In genomic region chr3:16374047-16375019, GRCh38 we compare ENCODE assay signal across 8 cellular contexts.
A peak's percentile ranks its signal among the peaks of the same experiment; 100 is the strongest.
DNase-seq lines count a peak whose midpoint lies in the region; TF ChIP-seq lines count a peak whose summit lies in the region.

No MANE protein-coding gene starts in this region.

- TF ChIP-seq POLR2A in adrenal gland (IDR thresholded peaks at IDR 0.05): no peak

- peaks cover 75% of the 10 kb centered on the region; the same call in 1 of the 2 replicates for H3K79me2 ChIP-seq in OCI-LY7 (ENCODE audit: insufficient read depth, low read depth, low read length)

- no peaks in the 10 kb centered on the region for H3K27me3 ChIP-seq in adrenal gland

- intact Hi-C loops in OCI-LY7 (cut with micrococcal nuclease; ENCODE audit: unreplicated experiment): loop anchor here (5.0 to 10.0 kb wide), 3 partner anchors 538 to 1690 kb away; partner anchors contain the start of gene TBC1D5
- intact Hi-C loops in adrenal gland (cut with DNase I): no loop called here

- peaks cover 8% of the 10 kb centered on the region for H3K27me3 Mint-ChIP-seq in glutamatergic neuron (ENCODE audit: unreplicated experiment)

- peaks cover 42% of the 10 kb centered on the region for H3K4me1 Mint-ChIP-seq in glutamatergic neuron (ENCODE audit: low read depth, unreplicated experiment)

- peaks cover 3% of the 10 kb centered on the region for H3K9me3 Mint-ChIP-seq in glutamatergic neuron (ENCODE audit: unreplicated experiment)

- DNase-seq in stimulated activated CD4-positive, alpha-beta T cell treated with anti-CD3 and anti-CD28 coated beads, Interleukin-4, amount 100 ng/mL, for 1 hour: peak; percentile 23
- no peak for DNase-seq in stimulated activated CD4-positive, alpha-beta T cell treated with anti-CD3 and anti-CD28 coated beads, Interleukin-2, amount 100 ng/mL, for 48 hours
- DNase-seq in OCI-LY7 (ENCODE audit: low spot score) (peak; percentile 80), glutamatergic neuron (no peak), HuH-7.5 (ENCODE audit: low spot score) (no peak), adrenal gland (no peak), H4 (ENCODE audit: low spot score) (no peak), OCI-M1 (lab: John Stamatoyannopoulos, UW) (no peak)

- peak overlapping the region; percentile 99 for H3K27ac ChIP-seq in OCI-LY7 (ENCODE audit: low read depth, low read length, poor library complexity, severe bottlenecking)
- peak overlapping the region in 1 of 5 donors; percentile 55 for H3K27ac ChIP-seq in adrenal gland

- peak overlapping the region; percentile 43 for H3K4me3 ChIP-seq in OCI-LY7 (ENCODE audit: low read depth, low read length, poor library complexity, severe bottlenecking)
- H3K4me3 ChIP-seq in adrenal gland: no peak overlapping the region

- no peaks in the 10 kb centered on the region for H4K20me1 ChIP-seq in OCI-LY7 (ENCODE audit: insufficient read depth, low read length)

- TF ChIP-seq CTCF in OCI-LY7 (conservative IDR thresholded peaks at IDR 0.05; ENCODE audit: low read length) (no peak), glutamatergic neuron (IDR thresholded peaks at IDR 0.05; ENCODE audit: partially characterized antibody, unreplicated experiment) (no peak), adrenal gland (IDR thresholded peaks at IDR 0.05) (no peak)

- no TSS peak for BruUV-seq in OCI-LY7 (replicated peaks; lab: Mats Ljungman, UMichigan)

- POLR2A ChIA-PET in OCI-LY7 (lab: Charles Lee): interaction anchor here (0.5 to 3.8 kb wide), 13 partner anchors 10 to 144 kb away, joined by 3 to 31 read pairs (median 3); no protein-coding TSS in a partner anchor

- no peak overlapping the region for H2AFZ ChIP-seq in OCI-LY7 (ENCODE audit: low read length)

- peak overlapping the region; percentile 71 for H3K4me2 ChIP-seq in OCI-LY7 (ENCODE audit: low read length)

- H3K36me3 ChIP-seq in OCI-LY7 (ENCODE audit: insufficient read depth, low read length) (peaks cover 84% of the 10 kb centered on the region), adrenal gland (replicated peaks in 1 of 2) (peaks cover 0 to 11% of the 10 kb centered on the region in 2 donors)

- CTCF ChIA-PET in OCI-LY7 (lab: Charles Lee; ENCODE audit: unreplicated experiment): no interaction called here

- no peaks in the 10 kb centered on the region for H3K9me2 ChIP-seq in OCI-LY7 (ENCODE audit: insufficient read depth, low read length)

- no peaks in the 10 kb centered on the region for H3K36me3 Mint-ChIP-seq in glutamatergic neuron (ENCODE audit: unreplicated experiment)

- peaks cover 94% of the 10 kb centered on the region for H3K4me1 ChIP-seq in OCI-LY7 (ENCODE audit: insufficient read depth, low read length, poor library complexity, severe bottlenecking)
- peaks cover 0 to 10% of the 10 kb centered on the region in 2 donors for H3K4me1 ChIP-seq in adrenal gland (replicated peaks in 1 of 2)

- H3K4me3 Mint-ChIP-seq in glutamatergic neuron (ENCODE audit: unreplicated experiment): peak overlapping the region; percentile 54

- H3K27ac Mint-ChIP-seq in glutamatergic neuron (ENCODE audit: unreplicated experiment): peak overlapping the region; percentile 62

- no peaks in the 10 kb centered on the region for H3K9me3 ChIP-seq in OCI-LY7 (ENCODE audit: low read length)
- no peaks in the 10 kb centered on the region for H3K9me3 ChIP-seq in adrenal gland (replicated peaks in 1 of 3)

- 79 to 86% (median 83%) methylated on average over 16 to 18 of the region's 18 CpGs for WGBS in adrenal gland, 4 donors

Comparison
In these comparisons a context has a peak if more than half of its experiments do, and no peak if none do; other contexts are left out.
1. DNase-seq: peak in stimulated activated CD4-positive, alpha-beta T cell treated with anti-CD3 and anti-CD28 coated beads, Interleukin-4, amount 100 ng/mL, for 1 hour (single experiment) and OCI-LY7 (single experiment); none in stimulated activated CD4-positive, alpha-beta T cell treated with anti-CD3 and anti-CD28 coated beads, Interleukin-2, amount 100 ng/mL, for 48 hours (0 of 2), glutamatergic neuron (single experiment), HuH-7.5 (single experiment), adrenal gland (0 of 7), H4 (single experiment) and OCI-M1 (single experiment).